In the genomic region with DNA sequence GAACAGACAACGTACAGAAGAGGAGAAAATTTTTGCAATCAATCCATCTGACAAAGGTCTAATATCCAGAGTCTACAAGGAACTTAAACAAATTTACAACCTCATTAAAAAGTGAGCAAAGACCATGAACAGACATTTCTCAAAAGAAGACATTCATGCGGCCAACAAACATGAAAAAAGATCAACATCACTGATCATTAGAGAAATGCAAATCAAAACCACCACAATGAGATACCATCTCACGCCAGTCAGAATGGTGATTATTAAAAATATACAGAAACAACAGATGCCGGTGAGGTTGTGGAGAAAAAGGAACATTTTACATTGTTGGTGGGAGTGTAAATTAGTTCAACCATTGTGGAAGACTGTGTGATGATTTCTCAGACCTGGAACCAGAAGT, we compare ENCODE assay signal across 4 cellular contexts.
DNase-seq lines count a peak whose midpoint lies in the region; ATAC-seq, FAIRE-seq and TF ChIP-seq lines count a peak whose summit lies in the region.
"Not testable (repeated sequence)": the region's sequence is repeated elsewhere in the genome, so short reads cannot be mapped to it uniquely, and the experiment has no call there.

No MANE protein-coding gene starts in this region.

- not testable (repeated sequence) for TF ChIP-seq EP300 in GM12878 (IDR thresholded peaks at IDR 0.05; ENCODE audit: borderline replicate concordance in 1 of 2, control insufficient read depth in 1 of 2, low read depth in 2 of 2, low read length in 2 of 2)

- H3K9ac ChIP-seq in GM12878 (ENCODE audit: control insufficient read depth, insufficient read depth, low read length), result not testable (repeated sequence)

- H2AFZ ChIP-seq in GM12878 (ENCODE audit: control insufficient read depth, low read depth, low read length), result not testable (repeated sequence)

- intact Hi-C loops in GM12878 (cut with micrococcal nuclease; ENCODE audit: unreplicated experiment), result loop anchor here (5.0 kb wide), 2 partner anchors 226 to 476 kb away; no protein-coding TSS in a partner anchor

- peak overlapping the region; percentile 58 for H3K27ac ChIP-seq in VCaP
- not testable (repeated sequence) for H3K27ac ChIP-seq in GM12878 (ENCODE audit: control insufficient read depth, insufficient read depth)

- not testable (repeated sequence) for TF ChIP-seq RAD21 in GM12878 (IDR thresholded peaks at IDR 0.05; ENCODE audit: insufficient read depth, low read depth, low read length)

- RAD21 ChIA-PET in GM12878 (lab: Charles Lee; ENCODE audit: unreplicated experiment), result not testable (repeated sequence)

- BruUV-seq in GM12878 (replicated peaks; lab: Mats Ljungman, UMichigan), result not testable (repeated sequence)

- H3K36me3 ChIP-seq in GM12878 (ENCODE audit: control insufficient read depth in 2 of 2, insufficient read depth in 2 of 2, low read length in 1 of 2), result not testable (repeated sequence)

- TF ChIP-seq CTCF in VCaP (conservative IDR thresholded peaks at IDR 0.05); GM12878 (IDR thresholded peaks at IDR 0.05 in 2 of 3, conservative IDR thresholded peaks at IDR 0.05 in 1 of 3; ENCODE audit: control insufficient read depth in 2 of 3, extremely low read depth in 1 of 3, insufficient read depth in 1 of 3, low read depth in 3 of 3, low read length in 3 of 3): not testable (repeated sequence)

- in situ Hi-C loops in GM12878 (cut with MboI), result loop anchor here (5.0 kb wide), 1 partner anchor 551 kb away; no protein-coding TSS in a partner anchor

- CTCF ChIA-PET in GM12878 (lab: Yijun Ruan, JAX), result interaction anchor here (0.8 to 1.4 kb wide), 4 partner anchors 16 to 566 kb away, joined by 3 to 4 read pairs (median 3); no protein-coding TSS in a partner anchor

- not testable (repeated sequence) for FAIRE-seq in GM12878 (lab: Jason Lieb, UNC)

- POLR2A ChIA-PET in GM12878 (lab: Charles Lee), result interaction anchor here (0.6 kb wide), 1 partner anchor 24 kb away, joined by 3 read pairs; no protein-coding TSS in a partner anchor

- H3K4me2 ChIP-seq in GM12878 (ENCODE audit: control insufficient read depth, insufficient read depth), result not testable (repeated sequence)

- SMC1A ChIA-PET in GM12878 (lab: Charles Lee; ENCODE audit: uncharacterized antibody, unreplicated experiment), result interaction anchor here (0.6 to 2.0 kb wide), 3 partner anchors 16 to 403 kb away, joined by 3 to 6 read pairs (median 4); no protein-coding TSS in a partner anchor

- peaks cover 16% of the 10 kb centered on the region for H3K4me1 ChIP-seq in GM12878 (ENCODE audit: control insufficient read depth, insufficient read depth, low read length)

- not testable (repeated sequence) for H3K79me2 ChIP-seq in GM12878 (ENCODE audit: control insufficient read depth, insufficient read depth, low read length)

- ATAC-seq in GM12878, result not testable (repeated sequence)

- H3K27me3 ChIP-seq in GM12878 (replicated peaks in 1 of 2; ENCODE audit: control insufficient read depth in 2 of 2, insufficient read depth in 2 of 2, low read length in 1 of 2), result not testable (repeated sequence)

- H3K9me3 ChIP-seq in GM12878 (replicated peaks; ENCODE audit: control insufficient read depth, insufficient read depth, low read length), result not testable (repeated sequence)

- not testable (repeated sequence) for TF ChIP-seq POLR2A in GM12878 (IDR thresholded peaks at IDR 0.05; ENCODE audit: low read depth, low read length)

- not testable (repeated sequence) for H4K20me1 ChIP-seq in GM12878 (ENCODE audit: control insufficient read depth, insufficient read depth)

- H3K4me3 ChIP-seq in GM12878, result not testable (repeated sequence)

- WGBS in GM12878 (ENCODE audit: insufficient coverage, insufficient replicate concordance, low lambda C conversion rate, missing lambda C conversion rate), result 34% methylated on average over 4 of the region's 4 CpGs

- DNase-seq in NCI-H526 (lab: John Stamatoyannopoulos, UW) (peak; percentile 62 to 83), NCI-H526 treated with DMSO at 0.1 percent for 48 hours (lab: John Stamatoyannopoulos, UW) (peak; percentile 58)
- DNase-seq in GM12878 (ENCODE audit: low read depth, low spot score), result not testable (repeated sequence)

TF ChIP-seq in GM12878, 131 proteins besides CTCF, POLR2A, EP300 and RAD21:
- TF ChIP-seq BCL11A (IDR thresholded peaks at IDR 0.05; ENCODE audit: low read depth, low read length) (0 out of 2 replicates have a peak, but pooled peaks have one; percentile 23), MTA2 (IDR thresholded peaks at IDR 0.05; ENCODE audit: low read depth) (peak; percentile 92), IKZF2 (IDR thresholded peaks at IDR 0.05) (peak in 1 of 2 experiments; percentile 26; a peak in 1 of 4 replicates)
- TF ChIP-seq, protein P1, sequence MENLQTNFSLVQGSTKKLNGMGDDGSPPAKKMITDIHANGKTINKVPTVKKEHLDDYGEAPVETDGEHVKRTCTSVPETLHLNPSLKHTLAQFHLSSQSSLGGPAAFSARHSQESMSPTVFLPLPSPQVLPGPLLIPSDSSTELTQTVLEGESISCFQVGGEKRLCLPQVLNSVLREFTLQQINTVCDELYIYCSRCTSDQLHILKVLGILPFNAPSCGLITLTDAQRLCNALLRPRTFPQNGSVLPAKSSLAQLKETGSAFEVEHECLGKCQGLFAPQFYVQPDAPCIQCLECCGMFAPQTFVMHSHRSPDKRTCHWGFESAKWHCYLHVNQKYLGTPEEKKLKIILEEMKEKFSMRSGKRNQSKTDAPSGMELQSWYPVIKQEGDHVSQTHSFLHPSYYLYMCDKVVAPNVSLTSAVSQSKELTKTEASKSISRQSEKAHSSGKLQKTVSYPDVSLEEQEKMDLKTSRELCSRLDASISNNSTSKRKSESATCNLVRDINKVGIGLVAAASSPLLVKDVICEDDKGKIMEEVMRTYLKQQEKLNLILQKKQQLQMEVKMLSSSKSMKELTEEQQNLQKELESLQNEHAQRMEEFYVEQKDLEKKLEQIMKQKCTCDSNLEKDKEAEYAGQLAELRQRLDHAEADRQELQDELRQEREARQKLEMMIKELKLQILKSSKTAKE (IDR thresholded peaks at IDR 0.05; ENCODE audit: low read depth, poor library complexity, severe bottlenecking), result peak; percentile 25
- TF ChIP-seq, protein P2, sequence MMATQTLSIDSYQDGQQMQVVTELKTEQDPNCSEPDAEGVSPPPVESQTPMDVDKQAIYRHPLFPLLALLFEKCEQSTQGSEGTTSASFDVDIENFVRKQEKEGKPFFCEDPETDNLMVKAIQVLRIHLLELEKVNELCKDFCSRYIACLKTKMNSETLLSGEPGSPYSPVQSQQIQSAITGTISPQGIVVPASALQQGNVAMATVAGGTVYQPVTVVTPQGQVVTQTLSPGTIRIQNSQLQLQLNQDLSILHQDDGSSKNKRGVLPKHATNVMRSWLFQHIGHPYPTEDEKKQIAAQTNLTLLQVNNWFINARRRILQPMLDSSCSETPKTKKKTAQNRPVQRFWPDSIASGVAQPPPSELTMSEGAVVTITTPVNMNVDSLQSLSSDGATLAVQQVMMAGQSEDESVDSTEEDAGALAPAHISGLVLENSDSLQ (IDR thresholded peaks at IDR 0.05), result peak; percentile 49; the same call in 1 of the 2 replicates
